Comparison of ENCODE assay signal across 8 cellular contexts in genomic region chr16:58628845-58629680, GRCh38. TPM values are rescaled to one million over a fixed set of nuclear protein-coding genes. Genes with fewer than 3 reads are reported as not detected.
DNase-seq lines count a peak whose midpoint lies in the region; ATAC-seq and TF ChIP-seq lines count a peak whose summit lies in the region.

No MANE protein-coding gene starts in this region.

- peaks cover 8% of the 10 kb centered on the region; the same call in 1 of the 2 replicates for H3K36me3 ChIP-seq in PC-9 (ENCODE audit: low read depth)
- peaks cover 8% of the 10 kb centered on the region for H3K36me3 ChIP-seq in neutrophil
- H3K36me3 ChIP-seq in testis (ENCODE audit: low read depth, missing control alignments), result no peaks in the 10 kb centered on the region

- peak overlapping the region; percentile 84 for H2AFZ ChIP-seq in PC-9

- 0 to 1% methylated on average over 40 to 50 of the region's 50 CpGs for WGBS in testis, 2 donors

- H3K4me2 ChIP-seq in PC-9, result peak overlapping the region; percentile 94

- peaks cover 4% of the 10 kb centered on the region; the same call in 1 of the 2 replicates for H3F3A ChIP-seq in PC-9 (ENCODE audit: insufficient read depth, low read depth)

- no peaks in the 10 kb centered on the region for H3K9me3 ChIP-seq in PC-9 (ENCODE audit: insufficient read depth, low read depth)
- no peaks in the 10 kb centered on the region for H3K9me3 ChIP-seq in neutrophil
- H3K9me3 ChIP-seq in testis, result no peaks in the 10 kb centered on the region

- H3K27me3 ChIP-seq in PC-9 (ENCODE audit: insufficient read depth, low read depth), result no peaks in the 10 kb centered on the region
- H3K27me3 ChIP-seq in neutrophil, result no peaks in the 10 kb centered on the region
- no peaks in the 10 kb centered on the region for H3K27me3 ChIP-seq in testis

- CTCF ChIA-PET in PC-9 (lab: Charles Lee), result no interaction called here

- POLR2A ChIA-PET in PC-9 (lab: Charles Lee; ENCODE audit: unreplicated experiment), result no interaction called here

- H3K9me2 ChIP-seq in PC-9 (ENCODE audit: insufficient read depth), result 0 out of 2 replicates have a peak, but pooled peaks cover 3% of the 10 kb centered on the region

- peak; percentile 1 for ATAC-seq in HG02642 (IDR thresholded peaks at IDR 0.05; ENCODE audit: poor library complexity, unreplicated experiment)

- intact Hi-C loops in PC-9 (cut with micrococcal nuclease; ENCODE audit: unreplicated experiment) (loop anchor here (1.0 to 2.0 kb wide), 2 partner anchors 16 to 32 kb away; no protein-coding TSS in a partner anchor), testis (cut with DNase I; ENCODE audit: low total_unique reads) (no loop called here)

- peaks cover 56% of the 10 kb centered on the region for H3K79me2 ChIP-seq in PC-9 (ENCODE audit: low read depth)

- TF ChIP-seq CTCF in PC-9 (conservative IDR thresholded peaks at IDR 0.05) (no peak), neutrophil (IDR thresholded peaks at IDR 0.05) (no peak), testis (IDR thresholded peaks at IDR 0.05) (no peak)

- no TSS peak for BruUV-seq in PC-9 (replicated peaks; lab: Mats Ljungman, UMichigan)

- no peak for TF ChIP-seq POLR2A in testis (IDR thresholded peaks at IDR 0.05)

- peaks cover 45% of the 10 kb centered on the region for H4K20me1 ChIP-seq in PC-9 (ENCODE audit: insufficient read depth)

- H3K4me3 ChIP-seq in PC-9, result peak overlapping the region; percentile 77
- peak overlapping the region; percentile 95 to 98 for H3K4me3 ChIP-seq in neutrophil (ENCODE audit: low read depth in 1 of 2, low read length in 1 of 2)
- H3K4me3 ChIP-seq in testis, result peak overlapping the region; percentile 96

- peak overlapping the region; percentile 84 for H3K27ac ChIP-seq in PC-9
- H3K27ac ChIP-seq in neutrophil, result peak overlapping the region; percentile 96
- H3K27ac ChIP-seq in testis, result peak overlapping the region; percentile 95 to 100

- H3K4me1 ChIP-seq in PC-9 (replicated peaks; ENCODE audit: insufficient read depth) (peaks cover 14% of the 10 kb centered on the region), neutrophil (ENCODE audit: control insufficient read depth in 1 of 2, insufficient read depth in 1 of 2, low read depth in 1 of 2, low read length in 1 of 2) (peaks cover 17 to 22% of the 10 kb centered on the region in 2 experiments), testis (peaks cover 9% of the 10 kb centered on the region)

- DNase-seq in DMS79 (lab: John Stamatoyannopoulos, UW), result peak; percentile 6
- DNase-seq in PC-9, result peak in 1 of 2 experiments; percentile 15
- peak; percentile 89 for DNase-seq in activated effector memory CD4-positive, alpha-beta T cell treated with anti-CD3 and anti-CD28 coated beads, Interleukin-2, amount 50 U/mL, for 16 hours
- peak; percentile 31 for DNase-seq in germinal center (ENCODE audit: low spot score)
- DNase-seq in testis, result peak; percentile 79
- DNase-seq in dedifferentiated amniotic fluid mesenchymal stem cell (ENCODE audit: extremely low spot score), result no peak

RNA-seq across cellular contexts. Expression of gene CNOT1, which starts 0.6 kb away (rescaled TPM):
- total RNA-seq in PC-9 (2021) (141 and 233 TPM in 2 replicates), testis (100 to 1,000 TPM; 267 to 272 TPM)
- polyA plus RNA-seq in testis (ENCODE audit: insufficient read depth, low read depth, low replicate concordance), result 449 TPM

RNA-seq across cellular contexts. Expression of gene SLC38A7, which starts 55.5 kb away (rescaled TPM):
- total RNA-seq in PC-9 (2021), result 17.2 and 18.6 TPM in 2 replicates
- total RNA-seq in testis, result 10 to 100 TPM; 37.4 to 76.4 TPM
- 66.6 TPM for polyA plus RNA-seq in testis (ENCODE audit: insufficient read depth, low read depth, low replicate concordance)
